8 cellular contexts compared by ENCODE assay signal in the genomic region with DNA sequence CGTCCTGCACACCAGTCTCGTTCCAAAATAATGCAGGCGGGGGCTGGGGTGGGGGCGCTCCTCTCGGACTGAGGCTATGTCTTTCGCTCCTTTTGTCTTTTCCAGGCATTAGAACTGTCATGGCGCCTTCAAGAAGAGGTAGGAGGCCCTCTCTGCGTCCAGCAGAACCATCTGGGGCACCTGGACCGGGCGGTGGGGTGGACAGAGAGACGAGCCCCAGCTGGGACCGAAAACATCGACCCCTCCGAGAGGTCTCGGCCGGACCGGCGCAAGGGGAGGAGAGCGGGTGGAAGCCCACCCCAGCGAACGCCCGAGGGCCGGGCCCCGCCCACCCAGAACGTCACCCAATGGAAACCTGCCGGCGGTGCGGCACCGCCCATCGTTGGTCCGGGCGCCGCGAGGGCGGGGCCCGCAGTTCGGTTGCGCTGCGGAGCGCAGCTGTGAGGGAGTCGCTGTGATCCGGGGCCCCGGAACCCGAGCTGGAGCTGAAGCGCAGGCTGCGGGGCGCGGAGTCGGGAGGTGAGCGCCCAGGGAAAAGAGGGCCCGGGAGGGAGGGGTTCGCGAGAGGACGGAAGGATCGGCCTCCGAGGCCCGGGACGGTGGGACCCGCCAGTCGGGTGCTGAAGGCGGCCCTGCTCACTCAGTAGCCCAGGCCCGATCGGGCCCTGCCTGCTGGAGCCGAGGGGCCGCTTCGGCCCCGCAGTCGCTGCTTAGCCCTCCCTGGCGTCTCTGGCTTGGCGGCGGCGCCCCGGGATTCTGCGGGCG. TPM values are rescaled to one million over a fixed set of nuclear protein-coding genes. Genes with fewer than 3 reads are reported as not detected.
DNase-seq lines count a peak whose midpoint lies in the region; ATAC-seq and TF ChIP-seq lines count a peak whose summit lies in the region.

A gene (plus strand): TSS at position 419 of the 765 bp plus-strand sequence. CDS start 4,643 bp downstream, outside the sequence.

- no peaks in the 10 kb centered on the region for H3K27me3 ChIP-seq in GM06990 (replicated peaks; ENCODE audit: control insufficient read depth, insufficient read depth, low read length)
- H3K27me3 ChIP-seq in gastroesophageal sphincter = no peaks in the 10 kb centered on the region

- peaks cover 15% of the 10 kb centered on the region for H3K36me3 Mint-ChIP-seq in activated naive CD4-positive, alpha-beta T cell treated with anti-CD3 and anti-CD28 coated beads, Interleukin-2, amount 10 ng/mL, durations not matched to agents 7 days and 5 days

- ATAC-seq in gastroesophageal sphincter = peak; percentile 95

- TF ChIP-seq EP300 in gastroesophageal sphincter (IDR thresholded peaks at IDR 0.05) = no peak

- peaks cover 36% of the 10 kb centered on the region for H3K4me1 Mint-ChIP-seq in activated naive CD4-positive, alpha-beta T cell treated with anti-CD3 and anti-CD28 coated beads, Interleukin-2, amount 10 ng/mL, durations not matched to agents 7 days and 5 days

- 0% methylated on average over 6 of the region's 75 CpGs for WGBS in gastroesophageal sphincter (ENCODE audit: low coverage in 1 of 2), 2 donors

- peak within 1 kb of the TSS; percentile 92 for H3K4me3 ChIP-seq in GM06990 (replicated peaks; ENCODE audit: low read depth, low read length)
- H3K4me3 ChIP-seq in HFF-Myc (replicated peaks; ENCODE audit: low read depth, low read length) = peak within 1 kb of the TSS; percentile 76
- peak within 1 kb of the TSS; percentile 100 for H3K4me3 ChIP-seq in SK-N-MC
- peak within 1 kb of the TSS; percentile 91 to 100 for H3K4me3 ChIP-seq in gastroesophageal sphincter

- H3K9me3 Mint-ChIP-seq in activated naive CD4-positive, alpha-beta T cell treated with anti-CD3 and anti-CD28 coated beads, Interleukin-2, amount 10 ng/mL, durations not matched to agents 7 days and 5 days = no peaks in the 10 kb centered on the region

- H3K4me1 ChIP-seq in gastroesophageal sphincter = peaks cover 6 to 49% (median 19%) of the 10 kb centered on the region in 3 donors

- peak within 1 kb of the TSS; percentile 98 for H3K4me3 Mint-ChIP-seq in activated naive CD4-positive, alpha-beta T cell treated with anti-CD3 and anti-CD28 coated beads, Interleukin-2, amount 10 ng/mL, durations not matched to agents 7 days and 5 days

- TF ChIP-seq CTCF in GM06990 (IDR thresholded peaks at IDR 0.05; ENCODE audit: insufficient read depth, low read length, poor library complexity, severe bottlenecking) (peak; percentile 7), HFF-Myc (IDR thresholded peaks at IDR 0.05; ENCODE audit: low read depth, low read length, missing control alignments) (no peak), gastroesophageal sphincter (IDR thresholded peaks at IDR 0.05) (peak in 1 of 4 experiments; percentile 4)

- H3K9me3 ChIP-seq in SK-N-MC (ENCODE audit: low read depth, low read length) = no peaks in the 10 kb centered on the region
- H3K9me3 ChIP-seq in gastroesophageal sphincter = no peaks in the 10 kb centered on the region

- CTCF ChIA-PET in activated naive CD4-positive, alpha-beta T cell treated with anti-CD3 and anti-CD28 coated beads, Interleukin-2, amount 10 ng/mL, durations not matched to agents 7 days and 5 days (lab: Charles Lee) = interaction anchor here (0.5 kb wide), 1 partner anchor 30 kb away, joined by 3 read pairs; no protein-coding TSS in a partner anchor

- peak within 1 kb of the TSS; percentile 89 for H3K27ac ChIP-seq in SK-N-MC
- peak within 1 kb of the TSS; percentile 96 to 99 (median 98) for H3K27ac ChIP-seq in gastroesophageal sphincter
- H3K27ac ChIP-seq in substantia nigra (ENCODE audit: low read depth, low read length, poor library complexity, severe bottlenecking) = peak within 1 kb of the TSS; percentile 95

- H3K36me3 ChIP-seq in GM06990 (ENCODE audit: control insufficient read depth, insufficient read depth, low read length) (peaks cover 3% of the 10 kb centered on the region), SK-N-MC (ENCODE audit: insufficient read depth, low read length) (peaks cover 4% of the 10 kb centered on the region), gastroesophageal sphincter (peaks cover 0 to 5% of the 10 kb centered on the region in 2 donors)

- peak; percentile 91 to 95 for TF ChIP-seq POLR2A in gastroesophageal sphincter (IDR thresholded peaks at IDR 0.05)

- H3K9ac ChIP-seq in SK-N-MC (ENCODE audit: insufficient read length) = peak within 1 kb of the TSS; percentile 98

- H3K27me3 Mint-ChIP-seq in activated naive CD4-positive, alpha-beta T cell treated with anti-CD3 and anti-CD28 coated beads, Interleukin-2, amount 10 ng/mL, durations not matched to agents 7 days and 5 days = peaks cover 9% of the 10 kb centered on the region

- H3K27ac Mint-ChIP-seq in activated naive CD4-positive, alpha-beta T cell treated with anti-CD3 and anti-CD28 coated beads, Interleukin-2, amount 10 ng/mL, durations not matched to agents 7 days and 5 days = peak within 1 kb of the TSS; percentile 98

- DNase-seq in GM06990 (ENCODE audit: extremely low read depth, insufficient read length) (peak; percentile 94), HFF-Myc (ENCODE audit: extremely low read depth, low read depth) (peak; percentile 48), NAMALWA (ENCODE audit: low spot score) (peak; percentile 96), SK-N-MC (ENCODE audit: low read depth, low spot score) (no peak), non-pigmented ciliary epithelial cell (ENCODE audit: low read depth) (peak; percentile 34), substantia nigra (lab: John Stamatoyannopoulos, UW) (peak; percentile 54 to 97 (median 90))
- DNase-seq in activated naive CD4-positive, alpha-beta T cell treated with anti-CD3 and anti-CD28 coated beads, Interleukin-2, amount 10 ng/mL, durations not matched to agents 7 days and 5 days = peak; percentile 95

RNA-seq across cellular contexts. Expression of the gene that starts here (rescaled TPM):
- total RNA-seq in gastroesophageal sphincter = 10 to 100 TPM; 78.5 to 90.7 (median 89.1) TPM
